ENCODE assay signal across 19 cellular contexts in genomic region chr6:1267057-1267732, GRCh38. TPM values are rescaled to one million over a fixed set of nuclear protein-coding genes. Genes with fewer than 3 reads are reported as not detected.
A peak's percentile ranks its signal among the peaks of the same experiment; 100 is the strongest.
DNase-seq lines count a peak whose midpoint lies in the region; TF ChIP-seq lines count a peak whose summit lies in the region.
"Had no signal": no experiment of that assay in that cellular context is flagged by ENCODE, and none has a peak within 500 bp of the region (broad histone marks: within the 10 kb centered on the region; RNA-seq: fewer than 3 reads in every experiment).

No MANE protein-coding gene starts in this region.

- H3K9me3 ChIP-seq in MG63: no peaks in the 10 kb centered on the region
- H3K9me3 ChIP-seq in prostate gland: no peaks in the 10 kb centered on the region
- H3K9me3 ChIP-seq: sigmoid colon had no signal

- TF ChIP-seq CTCF in kidney epithelial cell (IDR thresholded peaks at IDR 0.05; ENCODE audit: insufficient read depth, low read length, poor library complexity, severe bottlenecking) (no peak), prostate gland (IDR thresholded peaks at IDR 0.05) (no peak)

- H3K27me3 ChIP-seq in MG63 (no peaks in the 10 kb centered on the region), kidney epithelial cell (ENCODE audit: control insufficient read depth, insufficient read depth, low read length) (no peaks in the 10 kb centered on the region), prostate gland (replicated peaks; ENCODE audit: insufficient read depth) (no peaks in the 10 kb centered on the region)

- no peak for TF ChIP-seq POLR2A in prostate gland (IDR thresholded peaks at IDR 0.05)

- H3K36me3 ChIP-seq in MG63 (no peaks in the 10 kb centered on the region), kidney epithelial cell (ENCODE audit: control insufficient read depth, insufficient read depth, low read length) (no peaks in the 10 kb centered on the region), prostate gland (no peaks in the 10 kb centered on the region)
- H3K36me3 ChIP-seq: sigmoid colon had no signal

- no peaks in the 10 kb centered on the region for H3K4me1 ChIP-seq in prostate gland (replicated peaks)
- H3K4me1 ChIP-seq: sigmoid colon had no signal

- peak; percentile 34 for DNase-seq in EH (ENCODE audit: low read depth)
- peak; percentile 31 for DNase-seq in MG63
- DNase-seq in astrocyte of the hippocampus (ENCODE audit: low read depth, low spot score): peak; percentile 39
- peak; percentile 38 for DNase-seq in kidney epithelial cell (ENCODE audit: low read depth)
- DNase-seq in NCI-H1417 treated with DMSO at 0.1 percent for 48 hours (lab: John Stamatoyannopoulos, UW): no peak
- no peak for DNase-seq in stimulated activated CD4-positive, alpha-beta T cell treated with anti-CD3 and anti-CD28 coated beads, Interleukin-4, amount 100 ng/mL, for 24 hours
- DNase-seq in activated T-cell treated with anti-CD3 and anti-CD28 coated beads, Interleukin-2, amount 50 U/mL, for 1 hour: no peak
- DNase-seq in prostate gland (ENCODE audit: low spot score): no peak
- DNase-seq: activated CD4-positive, alpha-beta T cell treated with anti-CD3 and anti-CD28 coated beads for 48 hours; activated CD8-positive, alpha-beta memory T cell treated with anti-CD3 and anti-CD28 coated beads, Interleukin-2, amount 50 U/mL, for 48 hours; activated naive CD4-positive, alpha-beta T cell treated with anti-CD3 and anti-CD28 coated beads for 36 hours; AML-193; dermis blood vessel endothelial cell; hippocampal formation; NCI-H1436; NCI-H226; occipital lobe; sigmoid colon had no signal

- H3K27ac ChIP-seq in prostate gland: no peak overlapping the region
- H3K27ac ChIP-seq: sigmoid colon had no signal

- intact Hi-C loops in prostate gland (cut with DNase I): no loop called here

- 58% methylated on average over 8 of the region's 8 CpGs for WGBS in prostate gland

- H3K4me3 ChIP-seq in MG63: no peak overlapping the region
- H3K4me3 ChIP-seq in kidney epithelial cell (ENCODE audit: low read depth, low read length): no peak overlapping the region
- no peak overlapping the region for H3K4me3 ChIP-seq in prostate gland
- H3K4me3 ChIP-seq: K562, sigmoid colon had no signal

RNA-seq across cellular contexts. Expression of gene FOXQ1, which starts 44.7 kb away (rescaled TPM):
- 0.56 TPM in 1 of 2 replicates, not detected in the other for total RNA-seq in MG63 (2014; rRNA removed; shearing (Covaris generic); ENCODE audit: low replicate concordance)
- total RNA-seq in kidney epithelial cell: 6.8 and 6.9 TPM in 2 replicates
- total RNA-seq in prostate gland: 10 to 100 TPM; 20.3 to 38.6 TPM
- total RNA-seq: activated naive CD4-positive, alpha-beta T cell treated with anti-CD3 and anti-CD28 coated beads for 36 hours; dermis blood vessel endothelial cell; K562 had no signal

Comparison
In these comparisons a context has a peak if more than half of its experiments do, and no peak if none do; other contexts are left out.
1. DNase-seq: peak in EH (single experiment), MG63 (single experiment), astrocyte of the hippocampus (single experiment) and kidney epithelial cell (single experiment); none in NCI-H1417 treated with DMSO at 0.1 percent for 48 hours (single experiment), stimulated activated CD4-positive, alpha-beta T cell treated with anti-CD3 and anti-CD28 coated beads, Interleukin-4, amount 100 ng/mL, for 24 hours (single experiment), activated T-cell treated with anti-CD3 and anti-CD28 coated beads, Interleukin-2, amount 50 U/mL, for 1 hour (single experiment) and prostate gland (single experiment).